1 cellular context compared by ENCODE assay signal in genomic region chr16:3007059-3007956, GRCh38.
TF ChIP-seq lines count a peak whose summit lies in the region.

No MANE protein-coding gene starts in this region.

TF ChIP-seq in GM23338, 12 proteins besides CTCF, POLR2A, EP300 and RAD21 (continued from another document):
- no peak for TF ChIP-seq ZNF462 (CRISPR knock-in tag; IDR thresholded peaks at IDR 0.05)
- TF ChIP-seq ZNF331 (CRISPR knock-in tag; IDR thresholded peaks at IDR 0.05; ENCODE audit: low read depth), result no peak
- TF ChIP-seq JUNB (IDR thresholded peaks at IDR 0.05; ENCODE audit: unreplicated experiment), result no peak
